2 cellular contexts compared by ENCODE assay signal in the genomic region with DNA sequence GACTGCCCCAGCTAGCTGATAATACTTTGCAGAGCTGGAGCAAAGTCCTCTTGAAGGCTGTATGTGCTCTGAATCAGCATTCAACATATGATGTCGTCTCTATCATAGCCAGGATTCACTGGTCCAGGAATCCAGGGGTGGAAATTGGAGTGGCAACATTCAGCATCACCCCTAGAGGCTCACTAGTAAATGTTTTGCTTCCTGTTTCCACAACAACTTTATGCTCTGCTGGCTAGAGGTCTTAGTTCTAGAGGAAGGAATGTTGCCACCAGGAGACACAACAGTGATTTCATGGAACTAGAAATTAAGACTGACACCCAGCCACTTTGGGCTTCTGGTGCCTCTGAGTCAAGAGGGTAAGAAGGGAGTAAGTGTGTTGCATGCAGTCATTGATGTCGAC.
TF ChIP-seq lines count a peak whose summit lies in the region.

No MANE protein-coding gene starts in this region.

TF ChIP-seq in GM23338, 12 proteins besides CTCF, POLR2A, EP300 and RAD21 (continues in another document):
- TF ChIP-seq JUNB (IDR thresholded peaks at IDR 0.05; ENCODE audit: unreplicated experiment) (no peak), ZNF331 (CRISPR knock-in tag; IDR thresholded peaks at IDR 0.05; ENCODE audit: low read depth) (no peak), EZH2 (IDR thresholded peaks at IDR 0.05; ENCODE audit: low read depth, unreplicated experiment) (no peak), STAT1 (IDR thresholded peaks at IDR 0.05; ENCODE audit: unreplicated experiment) (no peak), ZNF114 (CRISPR knock-in tag; IDR thresholded peaks at IDR 0.05) (no peak), NANOG (IDR thresholded peaks at IDR 0.05; ENCODE audit: borderline replicate concordance) (no peak), EZH2phosphoT487 (IDR thresholded peaks at IDR 0.05; ENCODE audit: unreplicated experiment) (no peak)
- TF ChIP-seq, protein P1, sequence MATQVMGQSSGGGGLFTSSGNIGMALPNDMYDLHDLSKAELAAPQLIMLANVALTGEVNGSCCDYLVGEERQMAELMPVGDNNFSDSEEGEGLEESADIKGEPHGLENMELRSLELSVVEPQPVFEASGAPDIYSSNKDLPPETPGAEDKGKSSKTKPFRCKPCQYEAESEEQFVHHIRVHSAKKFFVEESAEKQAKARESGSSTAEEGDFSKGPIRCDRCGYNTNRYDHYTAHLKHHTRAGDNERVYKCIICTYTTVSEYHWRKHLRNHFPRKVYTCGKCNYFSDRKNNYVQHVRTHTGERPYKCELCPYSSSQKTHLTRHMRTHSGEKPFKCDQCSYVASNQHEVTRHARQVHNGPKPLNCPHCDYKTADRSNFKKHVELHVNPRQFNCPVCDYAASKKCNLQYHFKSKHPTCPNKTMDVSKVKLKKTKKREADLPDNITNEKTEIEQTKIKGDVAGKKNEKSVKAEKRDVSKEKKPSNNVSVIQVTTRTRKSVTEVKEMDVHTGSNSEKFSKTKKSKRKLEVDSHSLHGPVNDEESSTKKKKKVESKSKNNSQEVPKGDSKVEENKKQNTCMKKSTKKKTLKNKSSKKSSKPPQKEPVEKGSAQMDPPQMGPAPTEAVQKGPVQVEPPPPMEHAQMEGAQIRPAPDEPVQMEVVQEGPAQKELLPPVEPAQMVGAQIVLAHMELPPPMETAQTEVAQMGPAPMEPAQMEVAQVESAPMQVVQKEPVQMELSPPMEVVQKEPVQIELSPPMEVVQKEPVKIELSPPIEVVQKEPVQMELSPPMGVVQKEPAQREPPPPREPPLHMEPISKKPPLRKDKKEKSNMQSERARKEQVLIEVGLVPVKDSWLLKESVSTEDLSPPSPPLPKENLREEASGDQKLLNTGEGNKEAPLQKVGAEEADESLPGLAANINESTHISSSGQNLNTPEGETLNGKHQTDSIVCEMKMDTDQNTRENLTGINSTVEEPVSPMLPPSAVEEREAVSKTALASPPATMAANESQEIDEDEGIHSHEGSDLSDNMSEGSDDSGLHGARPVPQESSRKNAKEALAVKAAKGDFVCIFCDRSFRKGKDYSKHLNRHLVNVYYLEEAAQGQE (IDR thresholded peaks at IDR 0.05; ENCODE audit: unreplicated experiment), result no peak
- TF ChIP-seq, protein P2, sequence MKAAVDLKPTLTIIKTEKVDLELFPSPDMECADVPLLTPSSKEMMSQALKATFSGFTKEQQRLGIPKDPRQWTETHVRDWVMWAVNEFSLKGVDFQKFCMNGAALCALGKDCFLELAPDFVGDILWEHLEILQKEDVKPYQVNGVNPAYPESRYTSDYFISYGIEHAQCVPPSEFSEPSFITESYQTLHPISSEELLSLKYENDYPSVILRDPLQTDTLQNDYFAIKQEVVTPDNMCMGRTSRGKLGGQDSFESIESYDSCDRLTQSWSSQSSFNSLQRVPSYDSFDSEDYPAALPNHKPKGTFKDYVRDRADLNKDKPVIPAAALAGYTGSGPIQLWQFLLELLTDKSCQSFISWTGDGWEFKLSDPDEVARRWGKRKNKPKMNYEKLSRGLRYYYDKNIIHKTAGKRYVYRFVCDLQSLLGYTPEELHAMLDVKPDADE (IDR thresholded peaks at IDR 0.05), result no peak
- TF ChIP-seq, protein P3, sequence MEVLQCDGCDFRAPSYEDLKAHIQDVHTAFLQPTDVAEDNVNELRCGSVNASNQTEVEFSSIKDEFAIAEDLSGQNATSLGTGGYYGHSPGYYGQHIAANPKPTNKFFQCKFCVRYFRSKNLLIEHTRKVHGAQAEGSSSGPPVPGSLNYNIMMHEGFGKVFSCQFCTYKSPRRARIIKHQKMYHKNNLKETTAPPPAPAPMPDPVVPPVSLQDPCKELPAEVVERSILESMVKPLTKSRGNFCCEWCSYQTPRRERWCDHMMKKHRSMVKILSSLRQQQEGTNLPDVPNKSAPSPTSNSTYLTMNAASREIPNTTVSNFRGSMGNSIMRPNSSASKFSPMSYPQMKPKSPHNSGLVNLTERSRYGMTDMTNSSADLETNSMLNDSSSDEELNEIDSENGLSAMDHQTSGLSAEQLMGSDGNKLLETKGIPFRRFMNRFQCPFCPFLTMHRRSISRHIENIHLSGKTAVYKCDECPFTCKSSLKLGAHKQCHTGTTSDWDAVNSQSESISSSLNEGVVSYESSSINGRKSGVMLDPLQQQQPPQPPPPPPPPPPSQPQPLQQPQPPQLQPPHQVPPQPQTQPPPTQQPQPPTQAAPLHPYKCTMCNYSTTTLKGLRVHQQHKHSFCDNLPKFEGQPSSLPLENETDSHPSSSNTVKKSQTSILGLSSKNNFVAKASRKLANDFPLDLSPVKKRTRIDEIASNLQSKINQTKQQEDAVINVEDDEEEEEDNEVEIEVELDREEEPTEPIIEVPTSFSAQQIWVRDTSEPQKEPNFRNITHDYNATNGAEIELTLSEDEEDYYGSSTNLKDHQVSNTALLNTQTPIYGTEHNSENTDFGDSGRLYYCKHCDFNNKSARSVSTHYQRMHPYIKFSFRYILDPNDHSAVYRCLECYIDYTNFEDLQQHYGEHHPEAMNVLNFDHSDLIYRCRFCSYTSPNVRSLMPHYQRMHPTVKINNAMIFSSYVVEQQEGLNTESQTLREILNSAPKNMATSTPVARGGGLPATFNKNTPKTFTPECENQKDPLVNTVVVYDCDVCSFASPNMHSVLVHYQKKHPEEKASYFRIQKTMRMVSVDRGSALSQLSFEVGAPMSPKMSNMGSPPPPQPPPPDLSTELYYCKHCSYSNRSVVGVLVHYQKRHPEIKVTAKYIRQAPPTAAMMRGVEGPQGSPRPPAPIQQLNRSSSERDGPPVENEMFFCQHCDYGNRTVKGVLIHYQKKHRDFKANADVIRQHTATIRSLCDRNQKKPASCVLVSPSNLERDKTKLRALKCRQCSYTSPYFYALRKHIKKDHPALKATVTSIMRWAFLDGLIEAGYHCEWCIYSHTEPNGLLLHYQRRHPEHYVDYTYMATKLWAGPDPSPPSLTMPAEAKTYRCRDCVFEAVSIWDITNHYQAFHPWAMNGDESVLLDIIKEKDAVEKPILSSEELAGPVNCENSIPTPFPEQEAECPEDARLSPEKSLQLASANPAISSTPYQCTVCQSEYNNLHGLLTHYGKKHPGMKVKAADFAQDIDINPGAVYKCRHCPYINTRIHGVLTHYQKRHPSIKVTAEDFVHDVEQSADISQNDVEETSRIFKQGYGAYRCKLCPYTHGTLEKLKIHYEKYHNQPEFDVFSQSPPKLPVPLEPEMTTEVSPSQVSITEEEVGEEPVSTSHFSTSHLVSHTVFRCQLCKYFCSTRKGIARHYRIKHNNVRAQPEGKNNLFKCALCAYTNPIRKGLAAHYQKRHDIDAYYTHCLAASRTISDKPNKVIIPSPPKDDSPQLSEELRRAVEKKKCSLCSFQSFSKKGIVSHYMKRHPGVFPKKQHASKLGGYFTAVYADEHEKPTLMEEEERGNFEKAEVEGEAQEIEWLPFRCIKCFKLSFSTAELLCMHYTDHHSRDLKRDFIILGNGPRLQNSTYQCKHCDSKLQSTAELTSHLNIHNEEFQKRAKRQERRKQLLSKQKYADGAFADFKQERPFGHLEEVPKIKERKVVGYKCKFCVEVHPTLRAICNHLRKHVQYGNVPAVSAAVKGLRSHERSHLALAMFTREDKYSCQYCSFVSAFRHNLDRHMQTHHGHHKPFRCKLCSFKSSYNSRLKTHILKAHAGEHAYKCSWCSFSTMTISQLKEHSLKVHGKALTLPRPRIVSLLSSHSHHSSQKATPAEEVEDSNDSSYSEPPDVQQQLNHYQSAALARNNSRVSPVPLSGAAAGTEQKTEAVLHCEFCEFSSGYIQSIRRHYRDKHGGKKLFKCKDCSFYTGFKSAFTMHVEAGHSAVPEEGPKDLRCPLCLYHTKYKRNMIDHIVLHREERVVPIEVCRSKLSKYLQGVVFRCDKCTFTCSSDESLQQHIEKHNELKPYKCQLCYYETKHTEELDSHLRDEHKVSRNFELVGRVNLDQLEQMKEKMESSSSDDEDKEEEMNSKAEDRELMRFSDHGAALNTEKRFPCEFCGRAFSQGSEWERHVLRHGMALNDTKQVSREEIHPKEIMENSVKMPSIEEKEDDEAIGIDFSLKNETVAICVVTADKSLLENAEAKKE (CRISPR knock-in tag; IDR thresholded peaks at IDR 0.05), result no peak

TF ChIP-seq in H1, 55 proteins besides CTCF, POLR2A, EP300 and RAD21:
- TF ChIP-seq MAFK (IDR thresholded peaks at IDR 0.05; ENCODE audit: low read depth, low read length) (no peak), SIX5 (IDR thresholded peaks at IDR 0.05; ENCODE audit: low read depth, low read length) (no peak), SP2 (IDR thresholded peaks at IDR 0.05; ENCODE audit: low read length) (no peak), GABPA (IDR thresholded peaks at IDR 0.05; ENCODE audit: borderline replicate concordance, insufficient read depth, low read length) (no peak), BCL11A (IDR thresholded peaks at IDR 0.05; ENCODE audit: low read depth in 2 of 2, low read length in 2 of 2) (no peak)
